ENCODE assay signal across 9 cellular contexts in the genomic region with DNA sequence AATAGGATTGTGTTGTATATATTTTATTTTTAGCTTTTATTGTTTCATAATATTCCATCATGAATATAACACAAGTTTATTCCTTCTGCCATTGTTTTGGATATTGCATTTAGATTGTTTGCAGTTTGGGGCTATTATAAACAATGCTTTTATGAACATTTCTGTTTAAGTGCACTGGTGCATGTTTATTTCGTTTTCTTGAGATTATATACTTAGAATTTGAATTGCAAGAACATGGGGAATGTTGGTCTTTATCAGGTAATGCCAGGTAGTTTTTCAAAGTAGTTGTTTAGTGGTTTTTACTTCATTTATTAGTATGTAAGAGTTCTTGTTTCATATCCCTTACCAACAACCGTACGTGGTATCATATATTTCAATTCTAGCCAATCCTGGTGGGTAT. TPM values are rescaled to one million over a fixed set of nuclear protein-coding genes. Genes with fewer than 3 reads are reported as not detected.
DNase-seq lines count a peak whose midpoint lies in the region; ATAC-seq and TF ChIP-seq lines count a peak whose summit lies in the region.
"Had no signal": no experiment of that assay in that cellular context is flagged by ENCODE, and none has a peak within 500 bp of the region (broad histone marks: within the 10 kb centered on the region; RNA-seq: fewer than 3 reads in every experiment).

No MANE protein-coding gene starts in this region.

- no peaks in the 10 kb centered on the region for H3K27me3 ChIP-seq in ACC112 (ENCODE audit: insufficient read depth, low read length)
- no peaks in the 10 kb centered on the region for H3K27me3 ChIP-seq in BE2C

- DNase-seq in GM12864 (ENCODE audit: low read depth) (no peak), naive B cell (no peak), DMS153 treated with DMSO at 0.1 percent for 48 hours (lab: John Stamatoyannopoulos, UW; ENCODE audit: unreplicated experiment) (no peak), GM13976 (ENCODE audit: low spot score) (no peak), NCI-H446 treated with DMSO at 0.1 percent for 48 hours (lab: John Stamatoyannopoulos, UW) (no peak), BE2C (no peak)
- no peak for DNase-seq in activated naive CD8-positive, alpha-beta T cell treated with anti-CD3 and anti-CD28 coated beads, Interleukin-2, amount 50 U/mL, for 24 hours
- DNase-seq: NCI-H1048 had no signal

- ATAC-seq in activated naive CD8-positive, alpha-beta T cell treated with anti-CD3 and anti-CD28 coated beads, Interleukin-2, amount 50 U/mL, for 24 hours = no peak
- ATAC-seq in naive B cell (ENCODE audit: low read depth in 2 of 2) = no peak

- H3K9me3 ChIP-seq in BE2C = no peaks in the 10 kb centered on the region

- H3K4me3 ChIP-seq in ACC112 (ENCODE audit: low read depth, low read length) = peak overlapping the region; percentile 55
- peak overlapping the region; percentile 10; the same call in 1 of the 2 replicates for H3K4me3 ChIP-seq in GM12864 (ENCODE audit: low read depth, low read length)
- H3K4me3 ChIP-seq in BE2C (ENCODE audit: low read depth, low read length) = no peak overlapping the region

- H3K4me3 Mint-ChIP-seq in activated naive CD8-positive, alpha-beta T cell treated with anti-CD3 and anti-CD28 coated beads, Interleukin-2, amount 50 U/mL, for 24 hours = peak overlapping the region; percentile 8
- H3K4me3 Mint-ChIP-seq in naive B cell = peak overlapping the region in 6 of 8 donors; percentile 18 to 77 (median 56)

- H3K36me3 ChIP-seq in ACC112 (ENCODE audit: insufficient read depth, low read length) (peaks cover 8% of the 10 kb centered on the region), BE2C (peaks cover 25% of the 10 kb centered on the region)

- no peaks in the 10 kb centered on the region for H3K27me3 Mint-ChIP-seq in activated naive CD8-positive, alpha-beta T cell treated with anti-CD3 and anti-CD28 coated beads, Interleukin-2, amount 50 U/mL, for 24 hours
- H3K27me3 Mint-ChIP-seq in naive B cell = no peaks in the 10 kb centered on the region

- in situ Hi-C loops in GM13976 (cut with MboI; ENCODE audit: low sequenced_read_pairs, unreplicated experiment) = no loop called here

- no peak overlapping the region for H3K27ac ChIP-seq in ACC112 (ENCODE audit: low read depth, low read length)

- no peaks in the 10 kb centered on the region for H3K9me3 Mint-ChIP-seq in activated naive CD8-positive, alpha-beta T cell treated with anti-CD3 and anti-CD28 coated beads, Interleukin-2, amount 50 U/mL, for 24 hours
- H3K9me3 Mint-ChIP-seq in naive B cell = no peaks in the 10 kb centered on the region

- TF ChIP-seq CTCF in GM12864 (IDR thresholded peaks at IDR 0.05; ENCODE audit: low read depth, low read length, missing control alignments) (no peak), GM13976 (IDR thresholded peaks at IDR 0.05; ENCODE audit: borderline replicate concordance, control extremely low read depth, extremely low read depth, insufficient read depth, missing control alignments) (no peak), BE2C (IDR thresholded peaks at IDR 0.05; ENCODE audit: low read depth, low read length) (no peak)

- H3K27ac Mint-ChIP-seq in activated naive CD8-positive, alpha-beta T cell treated with anti-CD3 and anti-CD28 coated beads, Interleukin-2, amount 50 U/mL, for 24 hours = peak overlapping the region; percentile 42
- H3K27ac Mint-ChIP-seq in naive B cell = peak overlapping the region in 1 of 6 donors; percentile 20

- H3K79me2 ChIP-seq in ACC112 (ENCODE audit: control insufficient read depth, insufficient read depth, low read length, unreplicated experiment) = peaks cover 89% of the 10 kb centered on the region

- peaks cover 29% of the 10 kb centered on the region for H3K36me3 Mint-ChIP-seq in activated naive CD8-positive, alpha-beta T cell treated with anti-CD3 and anti-CD28 coated beads, Interleukin-2, amount 50 U/mL, for 24 hours (ENCODE audit: low read depth)
- no peaks in the 10 kb centered on the region for H3K36me3 Mint-ChIP-seq in naive B cell

- H3K4me1 ChIP-seq in ACC112 (ENCODE audit: control insufficient read depth, insufficient read depth, low read length, unreplicated experiment) (peaks cover 34% of the 10 kb centered on the region), BE2C (peaks cover 12% of the 10 kb centered on the region)

- H3K4me1 Mint-ChIP-seq in activated naive CD8-positive, alpha-beta T cell treated with anti-CD3 and anti-CD28 coated beads, Interleukin-2, amount 50 U/mL, for 24 hours = peaks cover 76% of the 10 kb centered on the region
- H3K4me1 Mint-ChIP-seq in naive B cell = peaks cover 42 to 81% (median 62%) of the 10 kb centered on the region in 3 donors

- H2AFZ ChIP-seq in ACC112 (ENCODE audit: low read length, unreplicated experiment) = no peak overlapping the region

RNA-seq across cellular contexts. Expression of a gene that starts 4.3 kb away (rescaled TPM):
- polyA plus RNA-seq in naive B cell (ENCODE audit: low read depth in 6 of 6) = 100 to 1,000 TPM; 165 to 191 (median 176) TPM
- polyA plus RNA-seq in BE2C (2012; ENCODE audit: insufficient read depth, insufficient read length, low read depth) = 207 TPM
